Comparison of ENCODE assay signal across 25 cellular contexts in genomic region chr16:56183266-56183665, GRCh38.
"Had no signal": no experiment of that assay in that cellular context is flagged by ENCODE, and none has a peak within 500 bp of the region (broad histone marks: within the 10 kb centered on the region; RNA-seq: fewer than 3 reads in every experiment).

No MANE protein-coding gene starts in this region.

- H3K79me2 ChIP-seq: parathyroid adenoma had no signal

- H3K27me3 ChIP-seq: ovary, right lobe of liver, sigmoid colon, testis, tibial artery, upper lobe of right lung, vagina had no signal

- H3K9me3 ChIP-seq: neutrophil, ovary, right lobe of liver, testis, upper lobe of right lung, vagina had no signal

- H3K36me3 ChIP-seq: neutrophil, ovary, right lobe of liver, sigmoid colon, stomach, suprapubic skin, tibial artery, transverse colon, upper lobe of right lung, vagina had no signal

- FAIRE-seq: small intestine had no signal

- H3K4me1 ChIP-seq: parathyroid adenoma, psoas muscle, sigmoid colon, stomach, suprapubic skin, testis, tibial artery, transverse colon, upper lobe of right lung, vagina had no signal

- H2AFZ ChIP-seq: parathyroid adenoma had no signal

- DNase-seq: naive thymus-derived CD4-positive, alpha-beta T cell; natural killer cell; nucleus accumbens; ovary; posterior cingulate gyrus; psoas muscle; right cardiac atrium; right lobe of liver; sigmoid colon; small intestine; stimulated activated CD4-positive, alpha-beta T cell treated with anti-CD3 and anti-CD28 coated beads, Interleukin-15, amount 100 ng/mL, for 24 hours; stimulated activated CD4-positive, alpha-beta T cell treated with anti-CD3 and anti-CD28 coated beads, Interleukin-2, amount 100 ng/mL, for 24 hours; stimulated activated CD4-positive, alpha-beta T cell treated with anti-CD3 and anti-CD28 coated beads, Interleukin-2, amount 100 ng/mL, for 48 hours; stimulated activated CD4-positive, alpha-beta T cell treated with anti-CD3 and anti-CD28 coated beads, Interleukin-4, amount 100 ng/mL, for 24 hours; stimulated activated naive B cell treated with anti-CD40 and anti-IgM and Interleukin-4, amounts not matched to agents 10 μg/mL and 1 μg/mL and 100 μg/mL, for 72 hours; stimulated activated naive CD4-positive, alpha-beta T cell treated with Interleukin-2 at 50 U/mL for 16 hours; stomach; testis; tibial artery; transverse colon; upper lobe of right lung had no signal

- H3K4me3 ChIP-seq: ovary, psoas muscle, right lobe of liver, sigmoid colon, stomach, suprapubic skin, testis, tibial artery, transverse colon, upper lobe of right lung, vagina had no signal

- H3K9ac ChIP-seq: parathyroid adenoma had no signal

- H3K27ac ChIP-seq: neutrophil, ovary, parathyroid adenoma, psoas muscle, right lobe of liver, sigmoid colon, stomach, suprapubic skin, testis, tibial artery, transverse colon, upper lobe of right lung, vagina had no signal
